2 cellular contexts compared by ENCODE assay signal in genomic region chr3:121451752-121452151, GRCh38.
TF ChIP-seq lines count a peak whose summit lies in the region.
"Not testable (repeated sequence)": the region's sequence is repeated elsewhere in the genome, so short reads cannot be mapped to it uniquely, and the experiment has no call there.

No MANE protein-coding gene starts in this region.

TF ChIP-seq in WTC11, 78 proteins besides CTCF, POLR2A, EP300 and RAD21:
- TF ChIP-seq ZNF281 (CRISPR knock-in tag; IDR thresholded peaks at IDR 0.05) = peak; percentile 54; the same call in 1 of the 2 replicates
- TF ChIP-seq FOXK1 (CRISPR knock-in tag; IDR thresholded peaks at IDR 0.05) = peak; percentile 49; the same call in 1 of the 2 replicates

TF ChIP-seq in HepG2, 621 proteins besides CTCF, POLR2A, EP300 and RAD21:
- TF ChIP-seq SP5 (CRISPR knock-in tag; IDR thresholded peaks at IDR 0.05; ENCODE audit: borderline replicate concordance, low read depth) (peak; percentile 71; the same call in 1 of the 2 replicates), FOXK1 (CRISPR knock-in tag; IDR thresholded peaks at IDR 0.05; ENCODE audit: borderline replicate concordance, low read depth) (0 out of 2 replicates have a peak, but pooled peaks have one; percentile 22), ZNF766 (CRISPR knock-in tag; IDR thresholded peaks at IDR 0.05; ENCODE audit: borderline replicate concordance) (peak; percentile 87; the same call in 1 of the 2 replicates), ZMYM4 (CRISPR knock-in tag; IDR thresholded peaks at IDR 0.05) (peak; percentile 82), ZBTB33 (CRISPR knock-in tag; IDR thresholded peaks at IDR 0.05) (peak; percentile 93), ZNF281 (CRISPR knock-in tag; IDR thresholded peaks at IDR 0.05; ENCODE audit: borderline replicate concordance) (peak; percentile 92), FOXA1 (CRISPR knock-in tag; IDR thresholded peaks at IDR 0.05) (peak; percentile 73), SALL1 (CRISPR knock-in tag; IDR thresholded peaks at IDR 0.05) (0 out of 2 replicates have a peak, but pooled peaks have one; percentile 35), ZNF687 (CRISPR knock-in tag; IDR thresholded peaks at IDR 0.05) (peak; percentile 39), FOXA3 (CRISPR knock-in tag; IDR thresholded peaks at IDR 0.05) (peak; percentile 62; the same call in 1 of the 2 replicates), SOX6 (CRISPR knock-in tag; IDR thresholded peaks at IDR 0.05) (peak; percentile 26; the same call in 1 of the 2 replicates), PAXIP1 (CRISPR knock-in tag; conservative IDR thresholded peaks at IDR 0.05) (0 out of 2 replicates have a peak, but pooled peaks have one; percentile 30), HOMEZ (CRISPR knock-in tag; IDR thresholded peaks at IDR 0.05; ENCODE audit: low read depth) (peak; percentile 60; the same call in 1 of the 2 replicates), ARID5B (CRISPR knock-in tag; IDR thresholded peaks at IDR 0.05) (peak; percentile 57; the same call in 1 of the 2 replicates), POGZ (CRISPR knock-in tag; IDR thresholded peaks at IDR 0.05) (peak; percentile 66; the same call in 1 of the 2 replicates), ZBTB38 (CRISPR knock-in tag; IDR thresholded peaks at IDR 0.05) (peak; percentile 40; the same call in 1 of the 2 replicates)
- not testable (repeated sequence) for TF ChIP-seq FOXA1, SOX6 (IDR thresholded peaks at IDR 0.05)
